ENCODE assay signal across 1 cellular context in genomic region chr15:67884009-67884408, GRCh38.
TF ChIP-seq lines count a peak whose summit lies in the region.

No MANE protein-coding gene starts in this region.

TF ChIP-seq in WTC11, 78 proteins besides CTCF, POLR2A, EP300 and RAD21 (continued from another document):
- TF ChIP-seq, protein P1, sequence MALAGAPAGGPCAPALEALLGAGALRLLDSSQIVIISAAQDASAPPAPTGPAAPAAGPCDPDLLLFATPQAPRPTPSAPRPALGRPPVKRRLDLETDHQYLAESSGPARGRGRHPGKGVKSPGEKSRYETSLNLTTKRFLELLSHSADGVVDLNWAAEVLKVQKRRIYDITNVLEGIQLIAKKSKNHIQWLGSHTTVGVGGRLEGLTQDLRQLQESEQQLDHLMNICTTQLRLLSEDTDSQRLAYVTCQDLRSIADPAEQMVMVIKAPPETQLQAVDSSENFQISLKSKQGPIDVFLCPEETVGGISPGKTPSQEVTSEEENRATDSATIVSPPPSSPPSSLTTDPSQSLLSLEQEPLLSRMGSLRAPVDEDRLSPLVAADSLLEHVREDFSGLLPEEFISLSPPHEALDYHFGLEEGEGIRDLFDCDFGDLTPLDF (CRISPR knock-in tag; IDR thresholded peaks at IDR 0.05) = no peak
- TF ChIP-seq ZNF281 (CRISPR knock-in tag; IDR thresholded peaks at IDR 0.05) (no peak), ZNF121 (CRISPR knock-in tag; IDR thresholded peaks at IDR 0.05) (no peak), CBFB (CRISPR knock-in tag; IDR thresholded peaks at IDR 0.05; ENCODE audit: low read depth) (no peak), ZNF396 (CRISPR knock-in tag; IDR thresholded peaks at IDR 0.05; ENCODE audit: borderline replicate concordance) (no peak), NR1H2 (CRISPR knock-in tag; IDR thresholded peaks at IDR 0.05) (no peak)
